ENCODE assay signal across 1 cellular context in genomic region chr5:94771742-94772141, GRCh38.
TF ChIP-seq lines count a peak whose summit lies in the region.

No MANE protein-coding gene starts in this region.

TF ChIP-seq in WTC11, 78 proteins besides CTCF, POLR2A, EP300 and RAD21 (continued from another document):
- no peak for TF ChIP-seq GRHL2 (CRISPR knock-in tag; IDR thresholded peaks at IDR 0.05; ENCODE audit: insufficient replicate concordance, severe bottlenecking)
- no peak for TF ChIP-seq ZNF423 (CRISPR knock-in tag; IDR thresholded peaks at IDR 0.05)
- no peak for TF ChIP-seq ZMAT4 (CRISPR knock-in tag; IDR thresholded peaks at IDR 0.05)
- TF ChIP-seq ATF3 (CRISPR knock-in tag; conservative IDR thresholded peaks at IDR 0.05), result no peak
- no peak for TF ChIP-seq ZNF396 (CRISPR knock-in tag; IDR thresholded peaks at IDR 0.05; ENCODE audit: borderline replicate concordance)
